In the genomic region with DNA sequence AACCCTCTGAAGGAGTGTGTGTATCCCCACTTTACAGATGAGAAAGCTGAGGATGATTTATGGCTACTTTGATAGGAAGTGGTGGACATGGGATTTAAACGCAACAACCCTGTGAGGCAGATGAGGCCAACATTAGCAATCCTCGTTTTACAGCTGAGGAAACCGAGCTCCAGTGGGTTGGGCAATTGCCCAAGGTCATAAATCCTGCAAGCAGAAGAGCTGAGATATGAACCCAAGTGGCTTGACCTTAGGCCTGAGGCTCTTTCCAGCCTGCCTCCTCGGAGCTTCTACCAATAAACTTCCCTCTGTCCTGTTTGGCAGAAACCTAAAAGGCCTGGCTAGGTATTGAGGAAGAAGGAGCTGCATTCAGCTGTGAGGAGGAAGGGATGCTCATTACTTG, we compare ENCODE assay signal across 8 cellular contexts.
"Had no signal": no experiment of that assay in that cellular context is flagged by ENCODE, and none has a peak within 500 bp of the region (broad histone marks: within the 10 kb centered on the region; RNA-seq: fewer than 3 reads in every experiment).

No MANE protein-coding gene starts in this region.

- DNase-seq: activated naive CD4-positive, alpha-beta T cell treated with anti-CD3 and anti-CD28 coated beads, Interleukin-2, amount 50 U/mL, for 16 hours; caudate nucleus; hippocampal formation; mesenchymal stem cell; nucleus accumbens; stimulated activated naive B cell treated with anti-CD40 and anti-IgM and Interleukin-4, amounts not matched to agents 10 μg/mL and 1 μg/mL and 100 μg/mL, for 72 hours; T-helper 2 cell; uterus had no signal
